Comparison of ENCODE assay signal across 7 cellular contexts in the genomic region with DNA sequence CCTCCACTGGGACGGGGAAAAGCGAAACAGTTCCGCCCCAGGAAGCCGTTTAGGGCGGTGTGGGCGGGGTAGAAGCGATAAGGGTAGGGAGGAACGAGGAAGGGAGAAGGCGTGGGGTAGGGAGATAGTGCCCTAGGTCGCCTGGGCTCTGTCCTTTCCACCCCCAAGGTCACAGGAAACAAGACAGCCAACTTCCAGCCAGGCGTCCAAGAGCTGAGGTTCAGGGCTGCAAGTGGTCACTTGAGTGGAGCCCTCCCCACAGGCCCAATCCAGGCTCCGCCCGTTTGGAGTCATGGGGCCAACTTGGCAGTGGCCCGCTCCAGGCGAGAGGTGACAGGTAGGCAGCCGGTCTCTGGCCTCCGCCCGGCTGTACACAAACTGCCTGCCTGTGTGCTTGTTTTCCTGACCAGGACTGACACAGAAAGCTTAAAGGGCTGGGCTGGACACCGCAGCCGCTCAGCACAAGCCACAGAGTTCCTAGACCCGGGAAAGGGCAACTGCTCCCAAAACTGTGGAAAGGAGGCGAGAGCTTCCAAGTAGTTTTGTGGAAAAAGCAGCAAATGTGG. TPM values are rescaled to one million over a fixed set of nuclear protein-coding genes. Genes with fewer than 3 reads are reported as not detected.
DNase-seq lines count a peak whose midpoint lies in the region; ATAC-seq, FAIRE-seq and TF ChIP-seq lines count a peak whose summit lies in the region.

A gene with protein sequence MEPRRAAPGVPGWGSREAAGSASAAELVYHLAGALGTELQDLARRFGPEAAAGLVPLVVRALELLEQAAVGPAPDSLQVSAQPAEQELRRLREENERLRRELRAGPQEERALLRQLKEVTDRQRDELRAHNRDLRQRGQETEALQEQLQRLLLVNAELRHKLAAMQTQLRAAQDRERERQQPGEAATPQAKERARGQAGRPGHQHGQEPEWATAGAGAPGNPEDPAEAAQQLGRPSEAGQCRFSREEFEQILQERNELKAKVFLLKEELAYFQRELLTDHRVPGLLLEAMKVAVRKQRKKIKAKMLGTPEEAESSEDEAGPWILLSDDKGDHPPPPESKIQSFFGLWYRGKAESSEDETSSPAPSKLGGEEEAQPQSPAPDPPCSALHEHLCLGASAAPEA (minus strand): TSS at position 23 of the 566 bp plus-strand sequence. CDS start 62 bp downstream, outside the sequence.

- H3K4me2 ChIP-seq in neural progenitor cell, result peak within 1 kb of the TSS; percentile 94

- H3K4me1 ChIP-seq in neural progenitor cell, result peaks cover 11% of the 10 kb centered on the region

- no peak for ATAC-seq in GM19395 (IDR thresholded peaks at IDR 0.05; ENCODE audit: unreplicated experiment)

- H3K4me1 Mint-ChIP-seq in activated CD4-positive, alpha-beta memory T cell treated with anti-CD3 and anti-CD28 coated beads for 36 hours (ENCODE audit: low read depth), result peaks cover 19% of the 10 kb centered on the region
- peaks cover 22% of the 10 kb centered on the region for H3K4me1 Mint-ChIP-seq in neural progenitor cell

- no peaks in the 10 kb centered on the region for H3K27me3 Mint-ChIP-seq in activated CD4-positive, alpha-beta memory T cell treated with anti-CD3 and anti-CD28 coated beads for 36 hours
- H3K27me3 Mint-ChIP-seq in neural progenitor cell (ENCODE audit: insufficient read depth, low read depth), result peaks cover 6% of the 10 kb centered on the region

- H3K36me3 ChIP-seq in neural progenitor cell, result peaks cover 7% of the 10 kb centered on the region

- peaks cover 32% of the 10 kb centered on the region for H3K36me3 Mint-ChIP-seq in activated CD4-positive, alpha-beta memory T cell treated with anti-CD3 and anti-CD28 coated beads for 36 hours
- H3K36me3 Mint-ChIP-seq in neural progenitor cell, result peaks cover 23% of the 10 kb centered on the region

- POLR2A ChIA-PET in activated CD4-positive, alpha-beta memory T cell treated with anti-CD3 and anti-CD28 coated beads for 36 hours (lab: Charles Lee), result interaction anchor here (0.5 to 2.1 kb wide), 8 partner anchors 16 to 300 kb away, joined by 3 to 9 read pairs (median 4); a partner anchor contains a TSS

- H3K27me3 ChIP-seq in neural progenitor cell, result peaks cover 31% of the 10 kb centered on the region

- intact Hi-C loops in activated CD4-positive, alpha-beta memory T cell treated with anti-CD3 and anti-CD28 coated beads for 36 hours (cut with micrococcal nuclease), result loop anchor here (2.0 to 10.0 kb wide), 3 partner anchors 35 to 385 kb away; a partner anchor contains a TSS

- TF ChIP-seq EP300 in Ishikawa (IDR thresholded peaks at IDR 0.05; ENCODE audit: borderline replicate concordance), result no peak

- no peaks in the 10 kb centered on the region for H3K9me3 ChIP-seq in neural progenitor cell (ENCODE audit: low read depth)

- no peak within 1 kb of the TSS for H3K9ac ChIP-seq in neural progenitor cell

- no peak for TF ChIP-seq RAD21 in Ishikawa (IDR thresholded peaks at IDR 0.05; ENCODE audit: low read depth)

- H3K27ac ChIP-seq in neural progenitor cell, result peak within 1 kb of the TSS; percentile 67

- H4K20me1 ChIP-seq in neural progenitor cell (ENCODE audit: low read depth), result peaks cover 46% of the 10 kb centered on the region

- H3K9me3 Mint-ChIP-seq in activated CD4-positive, alpha-beta memory T cell treated with anti-CD3 and anti-CD28 coated beads for 36 hours, result no peaks in the 10 kb centered on the region
- no peaks in the 10 kb centered on the region for H3K9me3 Mint-ChIP-seq in neural progenitor cell

- H3K4me3 ChIP-seq in GM12865 (ENCODE audit: low read depth, low read length) (peak within 1 kb of the TSS; percentile 56), neural progenitor cell (peak within 1 kb of the TSS; percentile 69)

- H3K79me2 ChIP-seq in neural progenitor cell (ENCODE audit: low read depth), result no peaks in the 10 kb centered on the region

- FAIRE-seq in urothelium cell line (lab: Jason Lieb, UNC), result no peak

- peak within 1 kb of the TSS; percentile 40 for H2AFZ ChIP-seq in neural progenitor cell (replicated peaks)

- TF ChIP-seq CTCF in GM12865 (IDR thresholded peaks at IDR 0.05; ENCODE audit: insufficient read depth, low read depth, low read length, missing control alignments) (no peak), neural progenitor cell (IDR thresholded peaks at IDR 0.05) (no peak)

- CTCF ChIA-PET in activated CD4-positive, alpha-beta memory T cell treated with anti-CD3 and anti-CD28 coated beads for 36 hours (lab: Charles Lee), result interaction anchor here (0.7 to 2.9 kb wide), 21 partner anchors 11 to 407 kb away, joined by 3 to 31 read pairs (median 5); a partner anchor contains a TSS

- peak within 1 kb of the TSS; percentile 42 for H3K27ac Mint-ChIP-seq in activated CD4-positive, alpha-beta memory T cell treated with anti-CD3 and anti-CD28 coated beads for 36 hours
- H3K27ac Mint-ChIP-seq in neural progenitor cell, result no peak within 1 kb of the TSS

- H3K4me3 Mint-ChIP-seq in activated CD4-positive, alpha-beta memory T cell treated with anti-CD3 and anti-CD28 coated beads for 36 hours, result peak within 1 kb of the TSS; percentile 54
- H3K4me3 Mint-ChIP-seq in neural progenitor cell, result peak within 1 kb of the TSS; percentile 79

- peaks cover 60% of the 10 kb centered on the region for H3F3A ChIP-seq in neural progenitor cell (ENCODE audit: low read depth)

- DNase-seq in GM12865 (ENCODE audit: low read depth), result peak; percentile 43
- DNase-seq in activated CD4-positive, alpha-beta memory T cell treated with anti-CD3 and anti-CD28 coated beads for 36 hours, result no peak
- peak; percentile 32 for DNase-seq in foreskin melanocyte
- DNase-seq in neural progenitor cell (ENCODE audit: low spot score), result no peak
- DNase-seq in urothelium cell line (ENCODE audit: low spot score), result no peak

TF ChIP-seq in Ishikawa, 13 proteins besides CTCF, POLR2A, EP300 and RAD21:
- TF ChIP-seq, protein P1, sequence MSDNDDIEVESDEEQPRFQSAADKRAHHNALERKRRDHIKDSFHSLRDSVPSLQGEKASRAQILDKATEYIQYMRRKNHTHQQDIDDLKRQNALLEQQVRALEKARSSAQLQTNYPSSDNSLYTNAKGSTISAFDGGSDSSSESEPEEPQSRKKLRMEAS (IDR thresholded peaks at IDR 0.05), result no peak
- TF ChIP-seq TAF1 (IDR thresholded peaks at IDR 0.05; ENCODE audit: low read depth) (peak; percentile 15; the same call in 1 of the 2 replicates), NFIC (IDR thresholded peaks at IDR 0.05) (peak; percentile 60; the same call in 1 of the 2 replicates)
- TF ChIP-seq, protein P2, sequence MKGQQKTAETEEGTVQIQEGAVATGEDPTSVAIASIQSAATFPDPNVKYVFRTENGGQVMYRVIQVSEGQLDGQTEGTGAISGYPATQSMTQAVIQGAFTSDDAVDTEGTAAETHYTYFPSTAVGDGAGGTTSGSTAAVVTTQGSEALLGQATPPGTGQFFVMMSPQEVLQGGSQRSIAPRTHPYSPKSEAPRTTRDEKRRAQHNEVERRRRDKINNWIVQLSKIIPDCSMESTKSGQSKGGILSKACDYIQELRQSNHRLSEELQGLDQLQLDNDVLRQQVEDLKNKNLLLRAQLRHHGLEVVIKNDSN (IDR thresholded peaks at IDR 0.05), result peak; percentile 50; the same call in 1 of the 2 replicates

RNA-seq across cellular contexts. Expression of the gene that starts here (rescaled TPM):
- 1 to 10 TPM; 5.8 to 6.2 TPM for total RNA-seq in activated CD4-positive, alpha-beta memory T cell treated with anti-CD3 and anti-CD28 coated beads for 36 hours
- 0.13 and 2.8 TPM in 2 replicates for total RNA-seq in neural progenitor cell (ENCODE audit: low replicate concordance)

Comparison
In these comparisons a context has a peak if more than half of its experiments do, and no peak if none do; other contexts are left out.
1. DNase-seq: peak in GM12865 (single experiment) and foreskin melanocyte (single experiment); none in activated CD4-positive, alpha-beta memory T cell treated with anti-CD3 and anti-CD28 coated beads for 36 hours (single experiment), neural progenitor cell (single experiment) and urothelium cell line (single experiment).